ENCODE assay signal across 17 cellular contexts in the genomic region with DNA sequence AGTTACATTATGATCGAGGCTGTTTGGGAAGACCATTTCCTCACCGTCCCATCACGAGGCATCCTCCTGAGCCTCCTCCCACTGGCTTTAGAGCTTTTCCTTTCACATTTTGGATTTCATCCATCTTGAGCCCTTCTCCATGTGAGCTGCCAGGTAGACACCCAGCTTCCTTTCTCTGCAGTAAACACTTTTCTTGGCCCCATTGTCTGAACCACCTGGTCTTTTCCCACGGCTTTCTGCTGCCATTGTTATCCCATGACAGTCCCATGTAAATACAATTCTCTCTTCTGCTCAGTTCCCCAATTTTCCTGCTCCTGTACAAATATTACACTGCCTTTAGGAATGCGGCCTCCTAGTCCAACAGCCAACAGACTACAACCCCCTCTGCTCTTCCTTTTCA. TPM values are rescaled to one million over a fixed set of nuclear protein-coding genes. Genes with fewer than 3 reads are reported as not detected.
"Had no signal": no experiment of that assay in that cellular context is flagged by ENCODE, and none has a peak within 500 bp of the region (broad histone marks: within the 10 kb centered on the region; RNA-seq: fewer than 3 reads in every experiment).

No MANE protein-coding gene starts in this region.

- H3K9me3 Mint-ChIP-seq: activated B cell treated with CpG ODN at 0.5 μM for 24 hours; activated CD4-positive, alpha-beta memory T cell treated with anti-CD3 and anti-CD28 coated beads, Interleukin-2, amount 10 ng/mL, durations not matched to agents 7 days and 5 days; nephron had no signal

- FAIRE-seq: endometrium, keratinocyte had no signal

- ATAC-seq: activated CD8-positive, alpha-beta memory T cell treated with anti-CD3 and anti-CD28 coated beads, Interleukin-2, amount 10 ng/mL, durations not matched to agents 7 days and 5 days had no signal

- H3K27me3 Mint-ChIP-seq: activated naive CD8-positive, alpha-beta T cell treated with anti-CD3 and anti-CD28 coated beads for 36 hours had no signal

- DNase-seq: activated B cell treated with CpG ODN at 0.5 μM for 24 hours; activated CD4-positive, alpha-beta memory T cell treated with anti-CD3 and anti-CD28 coated beads, Interleukin-2, amount 10 ng/mL, durations not matched to agents 7 days and 5 days; activated CD4-positive, alpha-beta T cell treated with anti-CD3 and anti-CD28 coated beads for 4 hours; activated CD8-positive, alpha-beta memory T cell treated with anti-CD3 and anti-CD28 coated beads, Interleukin-2, amount 10 ng/mL, durations not matched to agents 7 days and 5 days; activated naive CD4-positive, alpha-beta T cell; activated naive CD8-positive, alpha-beta T cell treated with anti-CD3 and anti-CD28 coated beads for 36 hours; amniotic stem cell; colonic mucosa; erythroblast; foreskin melanocyte; midbrain; retina; stimulated activated CD8-positive, alpha-beta memory T cell treated with anti-CD3 and anti-CD28 coated beads, Interleukin-4, amount 100 ng/mL, for 48 hours; stimulated activated naive CD4-positive, alpha-beta T cell treated with Interleukin-2 at 50 U/mL for 16 hours had no signal

- H3K4me3 Mint-ChIP-seq: activated B cell treated with CpG ODN at 0.5 μM for 24 hours; activated CD4-positive, alpha-beta memory T cell treated with anti-CD3 and anti-CD28 coated beads, Interleukin-2, amount 10 ng/mL, durations not matched to agents 7 days and 5 days; activated CD8-positive, alpha-beta memory T cell treated with anti-CD3 and anti-CD28 coated beads, Interleukin-2, amount 10 ng/mL, durations not matched to agents 7 days and 5 days; activated naive CD8-positive, alpha-beta T cell treated with anti-CD3 and anti-CD28 coated beads for 36 hours; nephron had no signal

- H3K36me3 Mint-ChIP-seq: activated CD8-positive, alpha-beta memory T cell treated with anti-CD3 and anti-CD28 coated beads, Interleukin-2, amount 10 ng/mL, durations not matched to agents 7 days and 5 days; activated naive CD8-positive, alpha-beta T cell treated with anti-CD3 and anti-CD28 coated beads for 36 hours had no signal

- H3K4me1 Mint-ChIP-seq: activated B cell treated with CpG ODN at 0.5 μM for 24 hours; activated CD4-positive, alpha-beta memory T cell treated with anti-CD3 and anti-CD28 coated beads, Interleukin-2, amount 10 ng/mL, durations not matched to agents 7 days and 5 days; activated CD8-positive, alpha-beta memory T cell treated with anti-CD3 and anti-CD28 coated beads, Interleukin-2, amount 10 ng/mL, durations not matched to agents 7 days and 5 days; activated naive CD8-positive, alpha-beta T cell treated with anti-CD3 and anti-CD28 coated beads for 36 hours had no signal

- H3K27ac Mint-ChIP-seq: activated B cell treated with CpG ODN at 0.5 μM for 24 hours; activated CD4-positive, alpha-beta memory T cell treated with anti-CD3 and anti-CD28 coated beads, Interleukin-2, amount 10 ng/mL, durations not matched to agents 7 days and 5 days; activated CD8-positive, alpha-beta memory T cell treated with anti-CD3 and anti-CD28 coated beads, Interleukin-2, amount 10 ng/mL, durations not matched to agents 7 days and 5 days; activated naive CD8-positive, alpha-beta T cell treated with anti-CD3 and anti-CD28 coated beads for 36 hours; nephron had no signal

RNA-seq across cellular contexts. Expression of a gene that starts 24.1 kb away (rescaled TPM):
- total RNA-seq: activated naive CD8-positive, alpha-beta T cell treated with anti-CD3 and anti-CD28 coated beads for 36 hours had no signal
